ENCODE assay signal across 30 cellular contexts in the genomic region with DNA sequence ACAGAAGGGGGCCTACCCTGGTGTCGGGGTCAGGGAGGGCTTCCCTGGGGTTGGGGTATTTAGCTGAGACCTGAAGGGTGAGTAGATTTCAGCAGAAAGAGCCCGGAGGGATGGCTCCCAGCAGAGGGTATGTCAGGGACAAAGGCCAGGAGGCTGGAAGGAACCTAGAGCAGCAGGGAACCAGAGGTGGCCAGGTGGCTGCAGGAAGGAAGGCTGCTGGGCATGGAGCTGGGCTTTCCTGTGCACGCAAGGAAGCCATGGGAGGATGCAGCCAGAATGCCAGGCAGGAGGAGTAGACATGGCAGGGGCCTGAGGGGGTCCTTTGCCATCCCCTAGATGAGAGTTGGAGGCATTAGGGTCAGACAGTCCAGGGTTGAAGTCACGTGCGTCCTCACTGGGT.
"Had no signal": no experiment of that assay in that cellular context is flagged by ENCODE, and none has a peak within 500 bp of the region (broad histone marks: within the 10 kb centered on the region; RNA-seq: fewer than 3 reads in every experiment).

No MANE protein-coding gene starts in this region.

- H3K9me3 Mint-ChIP-seq: memory B cell; mesothelial cell of epicardium; naive B cell; natural killer cell; nephron progenitor cell; neural progenitor cell; stimulated activated naive B cell treated with anti-CD40 and anti-IgM and Interleukin-4, amounts not matched to agents 10 μg/mL and 1 μg/mL and 100 μg/mL, for 72 hours had no signal

- ATAC-seq: left cardiac atrium; left lobe of liver; natural killer cell; right lobe of liver; stimulated activated naive B cell treated with anti-CD40 and anti-IgM and Interleukin-4, amounts not matched to agents 10 μg/mL and 1 μg/mL and 100 μg/mL, for 72 hours; stimulated activated naive CD8-positive, alpha-beta T cell treated with anti-CD3 and anti-CD28 coated beads, Interleukin-15, Interleukin-2, amounts not matched to agents 100 U/mL and 50 U/mL, for 24 hours had no signal

- H3K36me3 Mint-ChIP-seq: memory B cell, naive B cell, natural killer cell had no signal

- H3K27ac ChIP-seq: neural progenitor cell, neutrophil, ovary, right atrium auricular region, right lobe of liver, testis, transverse colon, upper lobe of left lung, vagina had no signal

- H3K4me1 ChIP-seq: neural progenitor cell, right lobe of liver had no signal

- H3K27me3 Mint-ChIP-seq: progenitor cell of endocrine pancreas; stimulated activated naive B cell treated with anti-CD40 and anti-IgM and Interleukin-4, amounts not matched to agents 10 μg/mL and 1 μg/mL and 100 μg/mL, for 72 hours had no signal

- H3K36me3 ChIP-seq: neural progenitor cell, ovary, right lobe of liver, transverse colon, vagina had no signal

- H3K4me2 ChIP-seq: neural progenitor cell, smooth muscle cell had no signal

- DNase-seq: hippocampal formation; kidney glomerular epithelial cell; left cardiac atrium; naive B cell; natural killer cell; nephron progenitor cell; occipital lobe; ovary; right lobe of liver; stimulated activated CD4-positive, alpha-beta T cell treated with anti-CD3 and anti-CD28 coated beads, Interleukin-1b, Interleukin-23, amount 100 ng/mL, for 48 hours; stimulated activated CD4-positive, alpha-beta T cell treated with anti-CD3 and anti-CD28 coated beads, Interleukin-2, amount 100 ng/mL, for 48 hours; stimulated activated CD4-positive, alpha-beta T cell treated with anti-CD3 and anti-CD28 coated beads, Interleukin-4, amount 100 ng/mL, for 4 hours; stimulated activated CD8-positive, alpha-beta memory T cell treated with anti-CD3 and anti-CD28 coated beads, Interleukin-4, amount 100 ng/mL, for 48 hours; stimulated activated naive B cell treated with anti-CD40 and anti-IgM and Interleukin-4, amounts not matched to agents 10 μg/mL and 1 μg/mL and 100 μg/mL, for 72 hours; stimulated activated naive CD8-positive, alpha-beta T cell treated with anti-CD3 and anti-CD28 coated beads, Interleukin-15, Interleukin-2, amounts not matched to agents 100 U/mL and 50 U/mL, for 24 hours; stomach; testis; transverse colon; upper lobe of left lung had no signal

- H3K4me3 ChIP-seq: lung, neural progenitor cell, ovary, right atrium auricular region, right lobe of liver, smooth muscle cell, stomach, testis, thyroid gland, transverse colon, upper lobe of left lung, vagina had no signal

- H3K27ac Mint-ChIP-seq: mesothelial cell of epicardium; natural killer cell; nephron progenitor cell; neural progenitor cell; progenitor cell of endocrine pancreas; stimulated activated naive B cell treated with anti-CD40 and anti-IgM and Interleukin-4, amounts not matched to agents 10 μg/mL and 1 μg/mL and 100 μg/mL, for 72 hours had no signal

- H3K9ac ChIP-seq: neural progenitor cell had no signal

- H3K4me3 Mint-ChIP-seq: memory B cell; mesothelial cell of epicardium; natural killer cell; nephron progenitor cell; neural progenitor cell; stimulated activated naive B cell treated with anti-CD40 and anti-IgM and Interleukin-4, amounts not matched to agents 10 μg/mL and 1 μg/mL and 100 μg/mL, for 72 hours had no signal

- H3K9me3 ChIP-seq: neutrophil, ovary, right atrium auricular region, right lobe of liver, stomach, testis, thyroid gland, transverse colon, upper lobe of left lung, vagina had no signal

- H3K27me3 ChIP-seq: neural progenitor cell, neutrophil, ovary, right atrium auricular region, right lobe of liver, stomach, testis, thyroid gland, transverse colon, upper lobe of left lung, vagina had no signal

- H2AFZ ChIP-seq: neural progenitor cell had no signal
